ENCODE assay signal across 27 cellular contexts in genomic region chr1:214022229-214022791, GRCh38. TPM values are rescaled to one million over a fixed set of nuclear protein-coding genes. Genes with fewer than 3 reads are reported as not detected.
DNase-seq lines count a peak whose midpoint lies in the region; ATAC-seq, FAIRE-seq and TF ChIP-seq lines count a peak whose summit lies in the region.
"Had no signal": no experiment of that assay in that cellular context is flagged by ENCODE, and none has a peak within 500 bp of the region (broad histone marks: within the 10 kb centered on the region; RNA-seq: fewer than 3 reads in every experiment).

No MANE protein-coding gene starts in this region.

- no peak overlapping the region for H3K4me2 ChIP-seq in K562 (ENCODE audit: insufficient read depth, low read length)
- H3K4me2 ChIP-seq: A549, GM23338 had no signal

- H3K4me3 ChIP-seq in heart left ventricle (no peak overlapping the region), K562 (no peak overlapping the region), small intestine (ENCODE audit: low read depth in 1 of 2, low read length in 2 of 2) (no peak overlapping the region), tibial artery (no peak overlapping the region)
- H3K4me3 ChIP-seq: A549, adrenal gland, GM23338, mucosa of descending colon, skin epidermis had no signal

- H3K79me2 ChIP-seq in K562 (ENCODE audit: control insufficient read depth, insufficient read depth, low read length), result no peaks in the 10 kb centered on the region

- no peaks in the 10 kb centered on the region for H3K9me3 ChIP-seq in heart left ventricle
- no peaks in the 10 kb centered on the region for H3K9me3 ChIP-seq in K562 (replicated peaks; ENCODE audit: control insufficient read depth, insufficient read depth, low read depth, low read length)
- no peaks in the 10 kb centered on the region for H3K9me3 ChIP-seq in small intestine (ENCODE audit: control insufficient read depth, low read depth)
- H3K9me3 ChIP-seq in tibial artery, result no peaks in the 10 kb centered on the region
- H3K9me3 ChIP-seq: A549, adrenal gland, mucosa of descending colon had no signal

- no peaks in the 10 kb centered on the region for H4K20me1 ChIP-seq in K562 (replicated peaks; ENCODE audit: control insufficient read depth, insufficient read depth, low read length)

- H3K36me3 ChIP-seq in heart left ventricle (peaks cover 0 to 3% (median 0%) of the 10 kb centered on the region in 9 donors), K562 (ENCODE audit: control insufficient read depth, insufficient read depth, low read length) (no peaks in the 10 kb centered on the region), small intestine (ENCODE audit: control insufficient read depth in 2 of 2, insufficient read depth in 2 of 2, low read length in 2 of 2) (no peaks in the 10 kb centered on the region), tibial artery (no peaks in the 10 kb centered on the region)
- H3K36me3 ChIP-seq: adrenal gland had no signal

- H2AFZ ChIP-seq in K562 (ENCODE audit: low read depth, low read length), result no peak overlapping the region
- H2AFZ ChIP-seq: GM23338 had no signal

- TF ChIP-seq POLR2A in heart left ventricle (IDR thresholded peaks at IDR 0.05) (no peak), K562 (conservative IDR thresholded peaks at IDR 0.05) (no peak)

- no peak for TF ChIP-seq EP300 in K562 (IDR thresholded peaks at IDR 0.05; ENCODE audit: low read length)

- POLR2A ChIA-PET in K562 (lab: Yijun Ruan, JAX), result interaction anchor here (0.6 to 0.8 kb wide), 2 partner anchors 11 to 31 kb away, joined by 3 read pairs; no protein-coding TSS in a partner anchor

- in situ Hi-C loops in K562 (cut with MboI), result no loop called here

- no peak for DNase-seq in heart left ventricle
- DNase-seq in left cardiac atrium, result no peak
- DNase-seq in NCI-H2081 (lab: John Stamatoyannopoulos, UW), result peak; percentile 45 to 86
- no peak for DNase-seq in K562 (ENCODE audit: extremely low read depth in 1 of 4, low spot score in 3 of 4)
- peak in 1 of 49 donors; percentile 24 for DNase-seq in substantia nigra (lab: John Stamatoyannopoulos, UW)
- DNase-seq in small intestine, result no peak
- DNase-seq in hepatic stellate cell (ENCODE audit: low spot score), result no peak
- no peak for DNase-seq in tibial artery
- DNase-seq: activated CD4-positive, alpha-beta T cell treated with anti-CD3 and anti-CD28 coated beads for 36 hours; activated CD8-positive, alpha-beta T cell treated with anti-CD3 and anti-CD28 coated beads, Interleukin-2, amount 10 ng/mL, durations not matched to agents 7 days and 5 days; activated naive CD4-positive, alpha-beta T cell treated with anti-CD3 and anti-CD28 coated beads for 36 hours; adrenal gland; CD4-positive, CD25-positive, alpha-beta regulatory T cell; EL; mucosa of descending colon; NCI-H2107; stimulated activated naive B cell treated with anti-CD40 and anti-IgM and Interleukin-4, amounts not matched to agents 10 μg/mL and 1 μg/mL and 100 μg/mL, for 72 hours; SW 1271; T-helper 9 cell had no signal

- peak overlapping the region in 8 of 12 donors; percentile 4 to 44 (median 26) for H3K27ac ChIP-seq in heart left ventricle
- H3K27ac ChIP-seq in K562 (ENCODE audit: extremely low read depth, low read depth, low read length), result no peak overlapping the region
- H3K27ac ChIP-seq in substantia nigra (ENCODE audit: low read depth, low read length, poor library complexity, severe bottlenecking), result peak overlapping the region; percentile 13
- no peak overlapping the region for H3K27ac ChIP-seq in small intestine (ENCODE audit: low read depth in 1 of 2, low read length in 1 of 2)
- H3K27ac ChIP-seq in tibial artery, result no peak overlapping the region
- H3K27ac ChIP-seq: A549, adrenal gland, skin epidermis had no signal

- TF ChIP-seq RAD21 in K562 (CRISPR knock-in tag; conservative IDR thresholded peaks at IDR 0.05 in 1 of 2, IDR thresholded peaks at IDR 0.05 in 1 of 2), result no peak

- no peak for ATAC-seq in heart left ventricle
- no peak for ATAC-seq in left cardiac atrium
- no peak for ATAC-seq in K562
- ATAC-seq: A549; activated CD4-positive, alpha-beta T cell treated with anti-CD3 and anti-CD28 coated beads for 36 hours; activated CD8-positive, alpha-beta T cell treated with anti-CD3 and anti-CD28 coated beads, Interleukin-2, amount 10 ng/mL, durations not matched to agents 7 days and 5 days; esophagus mucosa; GM23338; mucosa of descending colon; natural killer cell treated with Interleukin-12 subunit alpha and Interleukin-12 subunit beta and Interleukin-15 and Interleukin-18, amount 100 ng/mL, for 72 hours; Panc1; stimulated activated naive B cell treated with anti-CD40 and anti-IgM and Interleukin-4, amounts not matched to agents 10 μg/mL and 1 μg/mL and 100 μg/mL, for 72 hours had no signal

- no peak for FAIRE-seq in K562 (lab: Jason Lieb, UNC)
- no peak for FAIRE-seq in small intestine (lab: Jason Lieb, UNC)
- FAIRE-seq: A549, GM18507, GM19239 had no signal

- intact Hi-C loops in heart left ventricle (cut with DNase I), result no loop called here
- intact Hi-C loops in left cardiac atrium (cut with DNase I), result no loop called here
- intact Hi-C loops in K562 (cut with micrococcal nuclease), result no loop called here
- intact Hi-C loops in tibial artery (cut with DNase I; ENCODE audit: low total_unique reads), result no loop called here

- no peaks in the 10 kb centered on the region for H3K9me1 ChIP-seq in K562 (ENCODE audit: control insufficient read depth, insufficient read depth, low read length)

- H3K27me3 ChIP-seq in heart left ventricle (no peaks in the 10 kb centered on the region), K562 (ENCODE audit: control insufficient read depth in 2 of 2, insufficient read depth in 2 of 2, low read length in 2 of 2) (peaks cover 9 to 14% of the 10 kb centered on the region in 2 experiments), small intestine (ENCODE audit: control insufficient read depth in 2 of 2, insufficient read depth in 2 of 2, low read length in 2 of 2) (no peaks in the 10 kb centered on the region), tibial artery (no peaks in the 10 kb centered on the region)
- H3K27me3 ChIP-seq: adrenal gland had no signal

- CTCF ChIA-PET in K562 (lab: Yijun Ruan, JAX; ENCODE audit: low intra/inter-chr PET ratio), result no interaction called here

- H3K9ac ChIP-seq in K562 (ENCODE audit: insufficient read depth in 1 of 2, low read depth in 2 of 2, low read length in 2 of 2), result no peak overlapping the region

- peaks cover 0 to 51% (median 5%) of the 10 kb centered on the region in 12 donors for H3K4me1 ChIP-seq in heart left ventricle
- no peaks in the 10 kb centered on the region for H3K4me1 ChIP-seq in K562 (replicated peaks in 1 of 2; ENCODE audit: control insufficient read depth in 2 of 2, insufficient read depth in 2 of 2, low read length in 2 of 2)
- H3K4me1 ChIP-seq in small intestine (ENCODE audit: control insufficient read depth in 2 of 2, insufficient read depth in 1 of 2, low read depth in 1 of 2, low read length in 1 of 2), result no peaks in the 10 kb centered on the region
- H3K4me1 ChIP-seq in tibial artery, result no peaks in the 10 kb centered on the region
- H3K4me1 ChIP-seq: A549 had no signal

- no TSS peak for BruUV-seq in K562 (replicated peaks; lab: Mats Ljungman, UMichigan)

- no peak for TF ChIP-seq CTCF in heart left ventricle (IDR thresholded peaks at IDR 0.05)
- no peak for TF ChIP-seq CTCF in K562 (IDR thresholded peaks at IDR 0.05 in 2 of 3, conservative IDR thresholded peaks at IDR 0.05 in 1 of 3; ENCODE audit: insufficient read depth in 2 of 3, low read depth in 1 of 3, low read length in 3 of 3)
- TF ChIP-seq CTCF in tibial artery (IDR thresholded peaks at IDR 0.05), result no peak

- WGBS in heart left ventricle, 4 donors, result 50 to 55% (median 51%) methylated on average over 5 of the region's 5 CpGs
- WGBS in K562 (ENCODE audit: insufficient coverage, low coverage, missing lambda C conversion rate), result under 1% methylated on average over 5 of the region's 5 CpGs
- 81 to 88% (median 85%) methylated on average over 5 of the region's 5 CpGs for WGBS in small intestine, 3 donors

TF ChIP-seq in K562, 482 proteins besides CTCF, POLR2A, EP300 and RAD21 (continues in another document):
- TF ChIP-seq GABPA (tag; conservative IDR thresholded peaks at IDR 0.05; ENCODE audit: low read depth), result peak; percentile 28; the same call in 1 of the 2 replicates

RNA-seq across cellular contexts. Expression of gene PROX1, which starts 34.5 kb away (rescaled TPM):
- total RNA-seq in heart left ventricle (100 to 1,000 TPM in 4 of 9 donors, 10 to 100 TPM in 5; 44.6 to 145 (median 96.4) TPM), left cardiac atrium (10 to 100 TPM; 59.5 to 77.9 TPM), K562 (2014; rRNA removed) (not detected in 2 replicates), K562 (2014; rRNA removed; fragmentation: Illumina TruSeq; extraction: Trizol) (not detected in 2 replicates), K562 (2015; rRNA removed; fragmentation: Illumina TruSeq; extraction: Trizol) (not detected in 2 replicates), K562 (2021) (0.09 and 0.22 TPM in 2 replicates)
- polyA plus RNA-seq in heart left ventricle (1 to 10 TPM; 6.9 to 9.8 TPM), K562 (2011; rRNA removed) (0.01 and 0.14 TPM in 2 replicates), K562 (2014; fragmentation: Illumina TruSeq; extraction: Trizol) (not detected in 2 replicates), K562 (2014; fragmentation: Nextera tagmentation; extraction: Ambion mirVana) (not detected), K562 (2014; rRNA removed) (not detected in 2 replicates), small intestine (1 to 10 TPM in 2 of 3 donors, under 1 TPM in 1; 0.67 to 3.6 (median 1.1) TPM)
- 0.37 and 2.0 TPM in 2 replicates for total RNA-seq in K562 (2011; cell fraction: chromatin; rRNA removed; ENCODE audit: low replicate concordance)
- total RNA-seq in K562 (2011; cell fraction: nucleolus; rRNA removed), result under 0.01 TPM in 1 of 2 replicates, not detected in the other
- total RNA-seq in K562 (2011; cell fraction: nucleoplasm; rRNA removed), result 0.07 and 0.23 TPM in 2 replicates
- polyA plus RNA-seq in K562 (2011; cell fraction: cytosol; rRNA removed), result 0.27 TPM in 1 of 2 replicates, not detected in the other
- 0.06 and 1.2 TPM in 2 replicates for polyA plus RNA-seq in K562 (2011; cell fraction: nucleus; rRNA removed)
- 0.01 and 0.03 TPM in 2 replicates for polyA plus RNA-seq in K562 (2012)
- 1.1 TPM in 1 of 2 replicates, not detected in the other for polyA minus RNA-seq in K562 (2011; rRNA and poly(A)+ RNA removed)
- polyA minus RNA-seq in K562 (2011; cell fraction: cytosol; rRNA and poly(A)+ RNA removed), result 0.57 and 1.0 TPM in 2 replicates
- 0.54 TPM in 1 of 2 replicates, not detected in the other for polyA minus RNA-seq in K562 (2011; cell fraction: nucleus; rRNA and poly(A)+ RNA removed)
- total RNA-seq: activated CD8-positive, alpha-beta T cell treated with anti-CD3 and anti-CD28 coated beads, Interleukin-2, amount 10 ng/mL, durations not matched to agents 7 days and 5 days; CD4-positive, CD25-positive, alpha-beta regulatory T cell; natural killer cell treated with Interleukin-12 subunit alpha and Interleukin-12 subunit beta and Interleukin-15 and Interleukin-18, amount 100 ng/mL, for 72 hours had no signal
- polyA plus RNA-seq: CD4-positive, CD25-positive, alpha-beta regulatory T cell had no signal

Comparison
In these comparisons a context has a peak if more than half of its experiments do, and no peak if none do; other contexts are left out.
1. DNase-seq: peak in NCI-H2081 (2 of 2); none in heart left ventricle (0 of 5), left cardiac atrium (single experiment), K562 (0 of 4), small intestine (single experiment), hepatic stellate cell (single experiment) and tibial artery (0 of 2).
2. H3K27ac ChIP-seq: peak in heart left ventricle (8 of 12) and substantia nigra (single experiment); none in K562 (single experiment), small intestine (0 of 2) and tibial artery (0 of 2).
3. RNA of gene PROX1, which starts 34.5 kb away (total RNA-seq): 44.6 to 145 TPM in heart left ventricle and 59.5 to 77.9 TPM in left cardiac atrium; under 0.01 to 2.0 TPM in K562; every median in the first group is over 10 times any median in the second.